15 cellular contexts compared by ENCODE assay signal in the genomic region with DNA sequence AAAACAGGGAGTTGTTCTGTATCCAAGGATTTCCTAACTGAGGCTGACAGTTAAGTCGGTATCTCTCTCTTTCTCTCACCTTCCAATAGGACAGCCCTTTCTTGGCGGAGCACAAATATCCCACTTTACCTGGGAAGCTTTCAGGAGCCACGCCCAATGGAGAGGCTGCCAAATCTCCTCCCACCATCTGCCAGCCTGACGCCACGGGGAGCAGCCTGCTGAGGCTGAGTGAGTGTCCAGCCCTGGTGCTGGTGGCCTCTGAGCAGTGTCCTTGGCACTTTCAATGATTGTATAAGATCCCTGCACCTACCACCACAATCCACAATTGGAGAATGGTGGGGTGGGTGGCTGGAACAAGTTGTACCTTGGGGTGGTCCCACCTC. TPM values are rescaled to one million over a fixed set of nuclear protein-coding genes. Genes with fewer than 3 reads are reported as not detected.
DNase-seq lines count a peak whose midpoint lies in the region; ATAC-seq and TF ChIP-seq lines count a peak whose summit lies in the region.
"Had no signal": no experiment of that assay in that cellular context is flagged by ENCODE, and none has a peak within 500 bp of the region (broad histone marks: within the 10 kb centered on the region; RNA-seq: fewer than 3 reads in every experiment).

No MANE protein-coding gene starts in this region.

- H3K4me3 Mint-ChIP-seq in activated CD4-positive, alpha-beta T cell treated with anti-CD3 and anti-CD28 coated beads, Interleukin-2, amount 10 ng/mL, durations not matched to agents 24 days and 14 days = no peak overlapping the region
- H3K4me3 Mint-ChIP-seq: activated CD4-positive, alpha-beta memory T cell treated with anti-CD3 and anti-CD28 coated beads, Interleukin-2, amount 10 ng/mL, durations not matched to agents 7 days and 5 days; activated naive CD8-positive, alpha-beta T cell treated with anti-CD3 and anti-CD28 coated beads, Interleukin-2, amount 50 U/mL, for 24 hours; neural crest cell had no signal

- no peaks in the 10 kb centered on the region for H3K79me2 ChIP-seq in mesendoderm (ENCODE audit: control insufficient read depth, insufficient read depth, low read length)

- peak; percentile 74 for DNase-seq in G401 (ENCODE audit: low spot score)
- DNase-seq in HT1080 (ENCODE audit: low read depth) = peak; percentile 29
- DNase-seq in breast epithelium (ENCODE audit: low spot score in 2 of 2) = no peak
- peak; percentile 15 for DNase-seq in mesendoderm
- no peak for DNase-seq in HEK293T (ENCODE audit: extremely low spot score)
- no peak for DNase-seq in activated CD4-positive, alpha-beta T cell treated with anti-CD3 and anti-CD28 coated beads, Interleukin-2, amount 10 ng/mL, durations not matched to agents 24 days and 14 days
- DNase-seq: activated CD4-positive, alpha-beta memory T cell treated with anti-CD3 and anti-CD28 coated beads, Interleukin-2, amount 10 ng/mL, durations not matched to agents 7 days and 5 days; activated naive CD8-positive, alpha-beta T cell treated with anti-CD3 and anti-CD28 coated beads, Interleukin-2, amount 50 U/mL, for 24 hours; central memory CD4-positive, alpha-beta T cell; MG63; NCI-H2107 had no signal

- in situ Hi-C loops in G401 (cut with HindIII; ENCODE audit: low sequenced_read_pairs) = no loop called here

- no peak overlapping the region for H3K18ac ChIP-seq in mesendoderm (ENCODE audit: low read length)

- no peak overlapping the region for H3K4me2 ChIP-seq in mesendoderm (ENCODE audit: low read length)

- no peak overlapping the region for H3K56ac ChIP-seq in mesendoderm (ENCODE audit: low read length)

- no peak overlapping the region for H3K23ac ChIP-seq in mesendoderm (ENCODE audit: low read length)

- no peaks in the 10 kb centered on the region for H3K9me3 Mint-ChIP-seq in activated CD4-positive, alpha-beta T cell treated with anti-CD3 and anti-CD28 coated beads, Interleukin-2, amount 10 ng/mL, durations not matched to agents 24 days and 14 days
- H3K9me3 Mint-ChIP-seq: activated CD4-positive, alpha-beta memory T cell treated with anti-CD3 and anti-CD28 coated beads, Interleukin-2, amount 10 ng/mL, durations not matched to agents 7 days and 5 days; activated naive CD8-positive, alpha-beta T cell treated with anti-CD3 and anti-CD28 coated beads, Interleukin-2, amount 50 U/mL, for 24 hours; neural crest cell had no signal

- peaks cover 9% of the 10 kb centered on the region for H3K36me3 ChIP-seq in breast epithelium
- peaks cover 3% of the 10 kb centered on the region for H3K36me3 ChIP-seq in mesendoderm (ENCODE audit: control insufficient read depth, insufficient read depth, low read length)
- H3K36me3 ChIP-seq: MG63 had no signal

- POLR2A ChIA-PET in HEK293T (lab: Yijun Ruan, JAX) = no interaction called here

- no peaks in the 10 kb centered on the region for H3K79me1 ChIP-seq in mesendoderm (ENCODE audit: low read length)

- H4K8ac ChIP-seq in mesendoderm (ENCODE audit: low read depth, low read length) = no peak overlapping the region

- no peak for TF ChIP-seq POLR2A in breast epithelium (IDR thresholded peaks at IDR 0.05)

- H3K4me3 ChIP-seq in breast epithelium (no peak overlapping the region), mesendoderm (ENCODE audit: low read length) (no peak overlapping the region)
- H3K4me3 ChIP-seq: MG63 had no signal

- no peak overlapping the region for H3K9ac ChIP-seq in mesendoderm (ENCODE audit: low read length)

- no peaks in the 10 kb centered on the region for H3K36me3 Mint-ChIP-seq in activated CD4-positive, alpha-beta T cell treated with anti-CD3 and anti-CD28 coated beads, Interleukin-2, amount 10 ng/mL, durations not matched to agents 24 days and 14 days (ENCODE audit: low read depth)

- TF ChIP-seq CTCF in breast epithelium (IDR thresholded peaks at IDR 0.05) = no peak

- H4K5ac ChIP-seq in mesendoderm (ENCODE audit: low read length) = no peak overlapping the region

- no peaks in the 10 kb centered on the region for H3K4me1 Mint-ChIP-seq in activated CD4-positive, alpha-beta T cell treated with anti-CD3 and anti-CD28 coated beads, Interleukin-2, amount 10 ng/mL, durations not matched to agents 24 days and 14 days
- H3K4me1 Mint-ChIP-seq: activated naive CD8-positive, alpha-beta T cell treated with anti-CD3 and anti-CD28 coated beads, Interleukin-2, amount 50 U/mL, for 24 hours had no signal

- H3K27me3 Mint-ChIP-seq in activated CD4-positive, alpha-beta T cell treated with anti-CD3 and anti-CD28 coated beads, Interleukin-2, amount 10 ng/mL, durations not matched to agents 24 days and 14 days = no peaks in the 10 kb centered on the region
- H3K27me3 Mint-ChIP-seq: activated CD4-positive, alpha-beta memory T cell treated with anti-CD3 and anti-CD28 coated beads, Interleukin-2, amount 10 ng/mL, durations not matched to agents 7 days and 5 days; activated naive CD8-positive, alpha-beta T cell treated with anti-CD3 and anti-CD28 coated beads, Interleukin-2, amount 50 U/mL, for 24 hours had no signal

- CTCF ChIA-PET in HEK293T (lab: Yijun Ruan, JAX) = no interaction called here

- no peak overlapping the region for H2BK15ac ChIP-seq in mesendoderm (replicated peaks; ENCODE audit: low read depth)

- H3K9me3 ChIP-seq in breast epithelium = no peaks in the 10 kb centered on the region
- H3K9me3 ChIP-seq: MG63 had no signal

- no CpG with 5 or more reads among the region's 5 CpGs for WGBS in mesendoderm (ENCODE audit: extremely low coverage, insufficient coverage, low lambda C conversion rate)

- no peaks in the 10 kb centered on the region for H3K27me3 ChIP-seq in breast epithelium
- H3K27me3 ChIP-seq in mesendoderm (ENCODE audit: insufficient read depth, low read length, poor library complexity) = no peaks in the 10 kb centered on the region
- H3K27me3 ChIP-seq: MG63 had no signal

- no peaks in the 10 kb centered on the region for H3K4me1 ChIP-seq in breast epithelium
- H3K4me1 ChIP-seq in mesendoderm (ENCODE audit: control insufficient read depth, low read depth, low read length) = no peaks in the 10 kb centered on the region

- ATAC-seq in GM21619 (IDR thresholded peaks at IDR 0.05; ENCODE audit: unreplicated experiment) = no peak
- ATAC-seq in HG03280 (IDR thresholded peaks at IDR 0.05; ENCODE audit: unreplicated experiment) = no peak
- ATAC-seq: activated naive CD8-positive, alpha-beta T cell treated with anti-CD3 and anti-CD28 coated beads, Interleukin-2, amount 50 U/mL, for 24 hours; SK-N-SH treated with all-trans-retinoic acid at 6 μM for 48 hours had no signal

- intact Hi-C loops in breast epithelium (cut with DNase I; ENCODE audit: low total_unique reads) = no loop called here
- intact Hi-C loops in activated CD4-positive, alpha-beta T cell treated with anti-CD3 and anti-CD28 coated beads, Interleukin-2, amount 10 ng/mL, durations not matched to agents 24 days and 14 days (cut with micrococcal nuclease) = no loop called here

- H2BK5ac ChIP-seq in mesendoderm (ENCODE audit: low read length) = no peak overlapping the region

- no peak overlapping the region for H3K4ac ChIP-seq in mesendoderm (ENCODE audit: low read depth, low read length)

- H2BK120ac ChIP-seq in mesendoderm (ENCODE audit: low read depth, low read length) = no peak overlapping the region

- H3K27ac Mint-ChIP-seq in activated CD4-positive, alpha-beta T cell treated with anti-CD3 and anti-CD28 coated beads, Interleukin-2, amount 10 ng/mL, durations not matched to agents 24 days and 14 days = no peak overlapping the region
- H3K27ac Mint-ChIP-seq: activated CD4-positive, alpha-beta memory T cell treated with anti-CD3 and anti-CD28 coated beads, Interleukin-2, amount 10 ng/mL, durations not matched to agents 7 days and 5 days; activated naive CD8-positive, alpha-beta T cell treated with anti-CD3 and anti-CD28 coated beads, Interleukin-2, amount 50 U/mL, for 24 hours had no signal

- no peak overlapping the region for H2AK5ac ChIP-seq in mesendoderm (ENCODE audit: low read length)

- H3K27ac ChIP-seq in breast epithelium (peak overlapping the region; percentile 17 to 54), mesendoderm (ENCODE audit: low read depth, low read length) (no peak overlapping the region)

TF ChIP-seq in HEK293T, 16 proteins besides CTCF, POLR2A, EP300 and RAD21:
- no peak for TF ChIP-seq FOXK2 (IDR thresholded peaks at IDR 0.05)
- no peak for TF ChIP-seq LEF1 (IDR thresholded peaks at IDR 0.05; ENCODE audit: borderline replicate concordance)
- TF ChIP-seq ARNT (IDR thresholded peaks at IDR 0.05) = no peak
- no peak for TF ChIP-seq CTBP1 (IDR thresholded peaks at IDR 0.05; ENCODE audit: borderline replicate concordance)
- TF ChIP-seq TARDBP (IDR thresholded peaks at IDR 0.05) = no peak
- no peak for TF ChIP-seq FOXM1 (IDR thresholded peaks at IDR 0.05; ENCODE audit: borderline replicate concordance)
- TF ChIP-seq NFRKB (IDR thresholded peaks at IDR 0.05) = no peak
- TF ChIP-seq SUZ12 (IDR thresholded peaks at IDR 0.05) = no peak
- no peak for TF ChIP-seq ELF4 (IDR thresholded peaks at IDR 0.05)
- TF ChIP-seq ZNF384 (IDR thresholded peaks at IDR 0.05) = no peak
- no peak for TF ChIP-seq L3MBTL2 (conservative IDR thresholded peaks at IDR 0.05)

RNA-seq across cellular contexts. Expression of a gene that starts 33.7 kb away (rescaled TPM):
- total RNA-seq in G401 (2014; rRNA removed; shearing (Covaris generic)) = 7.7 and 9.0 TPM in 2 replicates
- 1.9 and 5.7 TPM in 2 replicates for total RNA-seq in HT1080 (2014; rRNA removed; shearing (Covaris generic))
- 1.7 and 2.8 TPM in 2 replicates for polyA plus RNA-seq in HT1080 (2015; cell fraction: cytosol; rRNA removed)
- 2.9 and 3.0 TPM in 2 replicates for polyA plus RNA-seq in HT1080 (2015; cell fraction: nucleus; rRNA removed)
- 10 to 100 TPM in 2 of 3 donors, 1 to 10 TPM in 1; 9.8 to 32.1 (median 21.6) TPM for total RNA-seq in breast epithelium
- 43.8 TPM for polyA plus RNA-seq in mesendoderm (2013, experiment 1 of 2)
- polyA plus RNA-seq in mesendoderm (2013, experiment 2 of 2) = 44.0 TPM
- total RNA-seq in activated CD4-positive, alpha-beta T cell treated with anti-CD3 and anti-CD28 coated beads, Interleukin-2, amount 10 ng/mL, durations not matched to agents 24 days and 14 days = 3.4 and 3.6 TPM in 2 replicates

Comparison
In these comparisons a context has a peak if more than half of its experiments do, and no peak if none do; other contexts are left out.
1. DNase-seq: peak in G401 (single experiment), HT1080 (single experiment) and mesendoderm (single experiment); none in breast epithelium (0 of 2), HEK293T (single experiment) and activated CD4-positive, alpha-beta T cell treated with anti-CD3 and anti-CD28 coated beads, Interleukin-2, amount 10 ng/mL, durations not matched to agents 24 days and 14 days (single experiment).